ENCODE assay signal across 7 cellular contexts in the genomic region with DNA sequence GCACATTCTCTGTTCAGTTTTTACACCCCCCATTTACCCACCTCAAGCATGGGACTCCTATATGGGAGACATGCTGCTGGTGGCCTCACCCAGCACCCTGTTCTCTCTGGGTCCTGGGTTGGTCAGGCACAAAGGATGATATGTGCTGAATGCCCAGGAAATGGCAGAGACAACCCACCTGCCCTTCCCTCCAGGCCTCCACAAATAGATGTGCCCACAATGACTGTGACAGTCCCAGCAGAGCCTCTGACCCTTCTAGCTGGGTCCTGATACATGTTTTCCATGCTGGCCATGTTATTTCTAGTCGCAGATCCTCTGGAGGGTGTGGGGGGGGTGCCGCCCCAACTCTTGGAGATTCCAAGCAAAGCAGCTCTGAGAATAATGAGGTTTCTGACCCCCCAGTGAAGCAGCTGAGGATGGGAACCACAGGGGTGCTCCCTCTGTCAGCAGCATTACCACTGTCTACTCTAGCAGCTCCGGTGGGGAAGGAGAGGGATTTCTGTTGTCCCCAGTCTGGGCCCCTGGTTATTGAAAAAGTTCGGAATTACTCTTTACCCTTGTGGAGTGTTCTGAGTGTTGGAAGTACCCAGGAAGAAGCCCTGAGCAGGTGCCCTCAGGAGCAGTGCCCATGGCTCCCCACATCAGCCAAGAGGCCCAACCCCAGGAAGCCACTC. TPM values are rescaled to one million over a fixed set of nuclear protein-coding genes. Genes with fewer than 3 reads are reported as not detected.
DNase-seq lines count a peak whose midpoint lies in the region; ATAC-seq, FAIRE-seq and TF ChIP-seq lines count a peak whose summit lies in the region.
"Had no signal": no experiment of that assay in that cellular context is flagged by ENCODE, and none has a peak within 500 bp of the region (broad histone marks: within the 10 kb centered on the region; RNA-seq: fewer than 3 reads in every experiment).

No MANE protein-coding gene starts in this region.

- H3K4me1 ChIP-seq in HUES6 (ENCODE audit: control insufficient read depth, insufficient read depth, low read length) (peaks cover 21% of the 10 kb centered on the region), GM12878 (ENCODE audit: control insufficient read depth, insufficient read depth, low read length) (peaks cover 21% of the 10 kb centered on the region), psoas muscle (peaks cover 54% of the 10 kb centered on the region)

- TF ChIP-seq EP300 in GM12878 (IDR thresholded peaks at IDR 0.05; ENCODE audit: borderline replicate concordance in 1 of 2, control insufficient read depth in 1 of 2, low read depth in 2 of 2, low read length in 2 of 2) = no peak

- no peak for TF ChIP-seq RAD21 in GM12878 (IDR thresholded peaks at IDR 0.05; ENCODE audit: insufficient read depth, low read depth, low read length)

- ATAC-seq in GM12878 (no peak), psoas muscle (no peak)

- CTCF ChIA-PET in GM12878 (lab: Yijun Ruan, JAX) = interaction anchor here (2.1 kb wide), 1 partner anchor 117 kb away, joined by 4 read pairs; no protein-coding TSS in a partner anchor

- H4K20me1 ChIP-seq in GM12878 (ENCODE audit: control insufficient read depth, insufficient read depth) = no peaks in the 10 kb centered on the region

- no peaks in the 10 kb centered on the region for H3K9me3 ChIP-seq in HUES6 (ENCODE audit: control insufficient read depth, insufficient read depth, low read depth, low read length)
- no peaks in the 10 kb centered on the region for H3K9me3 ChIP-seq in GM12878 (replicated peaks; ENCODE audit: control insufficient read depth, insufficient read depth, low read length)
- no peaks in the 10 kb centered on the region for H3K9me3 ChIP-seq in psoas muscle

- peak; percentile 14; the same call in 1 of the 2 replicates for TF ChIP-seq POLR2A in GM12878 (IDR thresholded peaks at IDR 0.05; ENCODE audit: low read depth, low read length)

- in situ Hi-C loops in GM12878 (cut with MboI) = no loop called here

- no peak for FAIRE-seq in GM12878 (lab: Jason Lieb, UNC)

- DNase-seq in GM12878 (ENCODE audit: low read depth, low spot score) (no peak), psoas muscle (peak in 1 of 2 donors; percentile 35), NCI-H1105 (lab: John Stamatoyannopoulos, UW) (no peak), medulla oblongata (ENCODE audit: extremely low spot score) (no peak)
- DNase-seq in effector CD4-positive, alpha-beta T cell = no peak
- DNase-seq: activated CD4-positive, alpha-beta T cell treated with anti-CD3 and anti-CD28 coated beads for 4 hours had no signal

- H3K4me3 ChIP-seq in HUES6 (ENCODE audit: low read depth, low read length) (peak overlapping the region; percentile 66; the same call in 1 of the 2 replicates), GM12878 (no peak overlapping the region), psoas muscle (peak overlapping the region; percentile 88)

- SMC1A ChIA-PET in GM12878 (lab: Charles Lee; ENCODE audit: uncharacterized antibody, unreplicated experiment) = no interaction called here

- intact Hi-C loops in GM12878 (cut with micrococcal nuclease; ENCODE audit: unreplicated experiment) = no loop called here
- intact Hi-C loops in psoas muscle (cut with DNase I) = loop anchor here in 1 of 2 donors (2.0 kb wide), 1 partner anchor 18 kb away; no protein-coding TSS in a partner anchor

- no peak for TF ChIP-seq CTCF in GM12878 (IDR thresholded peaks at IDR 0.05 in 2 of 3, conservative IDR thresholded peaks at IDR 0.05 in 1 of 3; ENCODE audit: control insufficient read depth in 2 of 3, extremely low read depth in 1 of 3, insufficient read depth in 1 of 3, low read depth in 3 of 3, low read length in 3 of 3)
- TF ChIP-seq CTCF in psoas muscle (IDR thresholded peaks at IDR 0.05) = no peak

- H3K27me3 ChIP-seq in HUES6 (ENCODE audit: control insufficient read depth, insufficient read depth, low read length) (peaks cover 1% of the 10 kb centered on the region; the same call in 1 of the 2 replicates), GM12878 (replicated peaks in 1 of 2; ENCODE audit: control insufficient read depth in 2 of 2, insufficient read depth in 2 of 2, low read length in 1 of 2) (no peaks in the 10 kb centered on the region), psoas muscle (ENCODE audit: insufficient read depth in 3 of 3, low read length in 2 of 3) (no peaks in the 10 kb centered on the region)

- 100% methylated on average over 4 of the region's 4 CpGs for WGBS in GM12878 (ENCODE audit: insufficient coverage, insufficient replicate concordance, low lambda C conversion rate, missing lambda C conversion rate)
- WGBS in psoas muscle, 3 donors = 34 to 55% (median 40%) methylated on average over 4 of the region's 4 CpGs

- H3K27ac ChIP-seq in HUES6 (ENCODE audit: low read depth, low read length) = no peak overlapping the region
- H3K27ac ChIP-seq in GM12878 (ENCODE audit: control insufficient read depth, insufficient read depth) = no peak overlapping the region
- peak overlapping the region; percentile 94 for H3K27ac ChIP-seq in psoas muscle

- RAD21 ChIA-PET in GM12878 (lab: Charles Lee; ENCODE audit: unreplicated experiment) = interaction anchor here (0.6 to 4.2 kb wide), 3 partner anchors 19 to 126 kb away, joined by 3 to 22 read pairs (median 7); partner anchors contain the start of genes TMEM39B and TXLNA

- peaks cover 19% of the 10 kb centered on the region for H3K79me2 ChIP-seq in GM12878 (ENCODE audit: control insufficient read depth, insufficient read depth, low read length)

- H3K9ac ChIP-seq in HUES6 (ENCODE audit: low read length) (no peak overlapping the region), GM12878 (ENCODE audit: control insufficient read depth, insufficient read depth, low read length) (no peak overlapping the region)

- H3K4me2 ChIP-seq in GM12878 (ENCODE audit: control insufficient read depth, insufficient read depth) = no peak overlapping the region; the same call in 1 of the 2 replicates

- peaks cover 44% of the 10 kb centered on the region for H3K36me3 ChIP-seq in HUES6 (ENCODE audit: control insufficient read depth, insufficient read depth, low read length)
- peaks cover 20 to 26% of the 10 kb centered on the region in 2 experiments for H3K36me3 ChIP-seq in GM12878 (ENCODE audit: control insufficient read depth in 2 of 2, insufficient read depth in 2 of 2, low read length in 1 of 2)
- peaks cover 14 to 47% of the 10 kb centered on the region in 2 donors for H3K36me3 ChIP-seq in psoas muscle (ENCODE audit: insufficient read depth in 1 of 2, low read depth in 1 of 2)

- POLR2A ChIA-PET in GM12878 (lab: Charles Lee) = interaction anchor here (1.0 to 1.5 kb wide), 2 partner anchors 10 to 49 kb away, joined by 3 to 4 read pairs; no protein-coding TSS in a partner anchor

- H2AFZ ChIP-seq in GM12878 (ENCODE audit: control insufficient read depth, low read depth, low read length) = no peak overlapping the region

- no TSS peak for BruUV-seq in GM12878 (replicated peaks; lab: Mats Ljungman, UMichigan)

RNA-seq across cellular contexts. Expression of gene CCDC28B, which starts 1.2 kb away (rescaled TPM):
- 43.6 and 44.7 TPM in 2 replicates for total RNA-seq in GM12878 (2013; cell fraction: nucleolus; rRNA removed)
- total RNA-seq in GM12878 (2014; rRNA removed) (95.9 and 101 TPM in 2 replicates), GM12878 (2014; rRNA removed; fragmentation: Illumina TruSeq; extraction: Trizol) (57.3 and 66.2 TPM in 2 replicates), GM12878 (2021) (87.1 and 89.7 TPM in 2 replicates), psoas muscle (10 to 100 TPM; 38.7 to 69.2 (median 51.3) TPM)
- polyA plus RNA-seq in GM12878 (2011; ENCODE audit: low read depth) = 25.9 TPM
- polyA plus RNA-seq in GM12878 (2011; rRNA removed) (66.2 and 91.5 TPM in 2 replicates), GM12878 (2014; fragmentation: Illumina TruSeq; extraction: Trizol) (14.2 and 48.9 TPM in 2 replicates), GM12878 (2014; fragmentation: Nextera tagmentation; extraction: Ambion mirVana) (10 to 100 TPM; 10.5 to 29.8 TPM), GM12878 (2014; rRNA removed) (102 and 111 TPM in 2 replicates), GM12878 (2016; fragmentation: Nextera tagmentation; extraction: Ambion mirVana) (100 to 1,000 TPM; 127 to 135 TPM), psoas muscle (10 to 100 TPM; 22.2 to 63.6 (median 44.3) TPM)
- 150 and 206 TPM in 2 replicates for polyA plus RNA-seq in GM12878 (2011; cell fraction: cytosol; rRNA removed)
- polyA plus RNA-seq in GM12878 (2011; cell fraction: nucleus; rRNA removed) = 89.4 and 110 TPM in 2 replicates
- 67.5 and 79.9 TPM in 2 replicates for polyA plus RNA-seq in GM12878 (2012)
- polyA minus RNA-seq in GM12878 (2011; rRNA and poly(A)+ RNA removed) = 32.7 and 85.5 TPM in 2 replicates
- polyA minus RNA-seq in GM12878 (2011; cell fraction: cytosol; rRNA and poly(A)+ RNA removed) = 30.9 and 31.1 TPM in 2 replicates
- 16.8 and 33.4 TPM in 2 replicates for polyA minus RNA-seq in GM12878 (2011; cell fraction: nucleus; rRNA and poly(A)+ RNA removed)

RNA-seq across cellular contexts. Expression of gene IQCC, which starts 6.3 kb away (rescaled TPM):
- 7.0 and 8.8 TPM in 2 replicates for total RNA-seq in GM12878 (2013; cell fraction: nucleolus; rRNA removed)
- total RNA-seq in GM12878 (2014; rRNA removed) (5.1 and 5.2 TPM in 2 replicates), GM12878 (2014; rRNA removed; fragmentation: Illumina TruSeq; extraction: Trizol) (5.3 and 5.6 TPM in 2 replicates), GM12878 (2021) (2.9 and 3.3 TPM in 2 replicates), psoas muscle (1 to 10 TPM in 1 of 4 donors, under 1 TPM in 3; 0.24 to 1.1 (median 0.59) TPM)
- 1.0 TPM for polyA plus RNA-seq in GM12878 (2011; ENCODE audit: low read depth)
- polyA plus RNA-seq in GM12878 (2011; rRNA removed) (3.1 and 4.1 TPM in 2 replicates), GM12878 (2014; fragmentation: Illumina TruSeq; extraction: Trizol) (6.8 and 7.5 TPM in 2 replicates), GM12878 (2014; fragmentation: Nextera tagmentation; extraction: Ambion mirVana) (1 to 10 TPM; 2.1 to 3.8 TPM), GM12878 (2014; rRNA removed) (5.5 and 6.4 TPM in 2 replicates), GM12878 (2016; fragmentation: Nextera tagmentation; extraction: Ambion mirVana) (1 to 10 TPM; 4.8 to 5.1 TPM), psoas muscle (1 to 10 TPM in 1 of 3 donors, under 1 TPM in 2; 0.46 to 1.2 (median 0.69) TPM)
- 3.7 and 5.7 TPM in 2 replicates for polyA plus RNA-seq in GM12878 (2011; cell fraction: cytosol; rRNA removed)
- polyA plus RNA-seq in GM12878 (2011; cell fraction: nucleus; rRNA removed) = 6.7 and 8.0 TPM in 2 replicates
- polyA plus RNA-seq in GM12878 (2012) = 2.3 and 2.4 TPM in 2 replicates
- polyA minus RNA-seq in GM12878 (2011; rRNA and poly(A)+ RNA removed) = 3.1 and 5.3 TPM in 2 replicates
- 1.1 and 1.6 TPM in 2 replicates for polyA minus RNA-seq in GM12878 (2011; cell fraction: cytosol; rRNA and poly(A)+ RNA removed)
- 4.1 and 6.5 TPM in 2 replicates for polyA minus RNA-seq in GM12878 (2011; cell fraction: nucleus; rRNA and poly(A)+ RNA removed)

RNA-seq across cellular contexts. Expression of gene DCDC2B, which starts 9.7 kb away (rescaled TPM):
- not detected in 2 replicates for total RNA-seq in GM12878 (2013; cell fraction: nucleolus; rRNA removed)
- total RNA-seq in GM12878 (2014; rRNA removed) (not detected in 2 replicates), GM12878 (2014; rRNA removed; fragmentation: Illumina TruSeq; extraction: Trizol) (not detected in 2 replicates), GM12878 (2021) (0.13 and 0.15 TPM in 2 replicates), psoas muscle (not detected)
- polyA plus RNA-seq in GM12878 (2011; ENCODE audit: low read depth) = not detected
- polyA plus RNA-seq in GM12878 (2011; rRNA removed) (not detected in 2 replicates), GM12878 (2014; fragmentation: Illumina TruSeq; extraction: Trizol) (not detected in 2 replicates), GM12878 (2014; fragmentation: Nextera tagmentation; extraction: Ambion mirVana) (not detected), GM12878 (2014; rRNA removed) (not detected in 2 replicates), GM12878 (2016; fragmentation: Nextera tagmentation; extraction: Ambion mirVana) (under 1 TPM; 0.12 to 0.21 TPM), psoas muscle (under 1 TPM in 1 of 3 donors, not detected in 2; 0.04 TPM)
- polyA plus RNA-seq in GM12878 (2011; cell fraction: cytosol; rRNA removed) = not detected in 2 replicates
- 0.18 and 0.25 TPM in 2 replicates for polyA plus RNA-seq in GM12878 (2011; cell fraction: nucleus; rRNA removed)
- polyA plus RNA-seq in GM12878 (2012) = 0.14 and 0.17 TPM in 2 replicates
- polyA minus RNA-seq in GM12878 (2011; rRNA and poly(A)+ RNA removed) = not detected in 2 replicates
- not detected in 2 replicates for polyA minus RNA-seq in GM12878 (2011; cell fraction: cytosol; rRNA and poly(A)+ RNA removed)
- polyA minus RNA-seq in GM12878 (2011; cell fraction: nucleus; rRNA and poly(A)+ RNA removed) = 0.19 TPM in 1 of 2 replicates, not detected in the other

RNA-seq across cellular contexts. Expression of gene TXLNA, which starts 19.7 kb away (rescaled TPM):
- total RNA-seq in GM12878 (2013; cell fraction: nucleolus; rRNA removed) = 39.8 and 42.3 TPM in 2 replicates
- 63.3 and 64.6 TPM in 2 replicates for total RNA-seq in GM12878 (2014; rRNA removed)
- 45.3 and 47.2 TPM in 2 replicates for total RNA-seq in GM12878 (2014; rRNA removed; fragmentation: Illumina TruSeq; extraction: Trizol)
- total RNA-seq in GM12878 (2021) = 66.5 and 71.3 TPM in 2 replicates
- polyA plus RNA-seq in GM12878 (2011; ENCODE audit: low read depth) = 24.7 TPM
- 31.5 and 42.0 TPM in 2 replicates for polyA plus RNA-seq in GM12878 (2011; rRNA removed)
- 48.2 and 50.1 TPM in 2 replicates for polyA plus RNA-seq in GM12878 (2011; cell fraction: cytosol; rRNA removed)
- polyA plus RNA-seq in GM12878 (2011; cell fraction: nucleus; rRNA removed) = 67.5 and 72.7 TPM in 2 replicates
- polyA plus RNA-seq in GM12878 (2012) = 27.1 and 30.3 TPM in 2 replicates
- 41.1 and 45.0 TPM in 2 replicates for polyA plus RNA-seq in GM12878 (2014; fragmentation: Illumina TruSeq; extraction: Trizol)
- polyA plus RNA-seq in GM12878 (2014; fragmentation: Nextera tagmentation; extraction: Ambion mirVana) = 10 to 100 TPM in 1 of 2 experiments, 1 to 10 TPM in 1; 7.2 to 10.3 TPM
- polyA plus RNA-seq in GM12878 (2014; rRNA removed) = 48.6 and 52.7 TPM in 2 replicates
- 10 to 100 TPM; 86.1 to 93.7 TPM for polyA plus RNA-seq in GM12878 (2016; fragmentation: Nextera tagmentation; extraction: Ambion mirVana)
- polyA minus RNA-seq in GM12878 (2011; rRNA and poly(A)+ RNA removed) = 45.5 and 46.1 TPM in 2 replicates
- polyA minus RNA-seq in GM12878 (2011; cell fraction: cytosol; rRNA and poly(A)+ RNA removed) = 18.7 and 23.4 TPM in 2 replicates
- 10.3 and 16.9 TPM in 2 replicates for polyA minus RNA-seq in GM12878 (2011; cell fraction: nucleus; rRNA and poly(A)+ RNA removed)
- total RNA-seq in psoas muscle = 10 to 100 TPM; 12.9 to 21.5 (median 19.7) TPM
- 10 to 100 TPM in 2 of 3 donors, 1 to 10 TPM in 1; 8.0 to 15.7 (median 12.6) TPM for polyA plus RNA-seq in psoas muscle

RNA-seq across cellular contexts. Expression of gene TMEM234, which starts 23.0 kb away (rescaled TPM):
- 45.3 and 48.5 TPM in 2 replicates for total RNA-seq in GM12878 (2013; cell fraction: nucleolus; rRNA removed)
- total RNA-seq in GM12878 (2014; rRNA removed) = 8.1 and 8.8 TPM in 2 replicates
- total RNA-seq in GM12878 (2014; rRNA removed; fragmentation: Illumina TruSeq; extraction: Trizol) = 4.8 and 5.2 TPM in 2 replicates
- 6.2 and 10.9 TPM in 2 replicates for total RNA-seq in GM12878 (2021)
- 6.0 TPM for polyA plus RNA-seq in GM12878 (2011; ENCODE audit: low read depth)
- 3.8 and 5.1 TPM in 2 replicates for polyA plus RNA-seq in GM12878 (2011; rRNA removed)
- polyA plus RNA-seq in GM12878 (2011; cell fraction: cytosol; rRNA removed) = 5.5 and 6.8 TPM in 2 replicates
- polyA plus RNA-seq in GM12878 (2011; cell fraction: nucleus; rRNA removed) = 41.0 and 47.4 TPM in 2 replicates
- 9.3 and 10.1 TPM in 2 replicates for polyA plus RNA-seq in GM12878 (2012)
- polyA plus RNA-seq in GM12878 (2014; fragmentation: Illumina TruSeq; extraction: Trizol) = 4.5 and 6.0 TPM in 2 replicates
- polyA plus RNA-seq in GM12878 (2014; fragmentation: Nextera tagmentation; extraction: Ambion mirVana) = 1 to 10 TPM; 2.9 to 4.5 TPM
- 6.8 and 10.7 TPM in 2 replicates for polyA plus RNA-seq in GM12878 (2014; rRNA removed)
- polyA plus RNA-seq in GM12878 (2016; fragmentation: Nextera tagmentation; extraction: Ambion mirVana) = 1 to 10 TPM; 8.6 TPM
- polyA minus RNA-seq in GM12878 (2011; rRNA and poly(A)+ RNA removed) = 12.0 and 17.4 TPM in 2 replicates
- polyA minus RNA-seq in GM12878 (2011; cell fraction: cytosol; rRNA and poly(A)+ RNA removed) = 3.2 and 5.1 TPM in 2 replicates
- 14.7 and 19.6 TPM in 2 replicates for polyA minus RNA-seq in GM12878 (2011; cell fraction: nucleus; rRNA and poly(A)+ RNA removed)
- 1 to 10 TPM; 2.6 to 7.7 (median 4.5) TPM for total RNA-seq in psoas muscle
- 1 to 10 TPM; 4.6 to 9.8 (median 7.1) TPM for polyA plus RNA-seq in psoas muscle
